ENCODE assay signal across 1 cellular context in genomic region chr2:170715062-170715931, GRCh38.
A peak's percentile ranks its signal among the peaks of the same experiment; 100 is the strongest.
TF ChIP-seq lines count a peak whose summit lies in the region.

Gene SP5, plus strand, starts transcription at chr2:170715337. Its CDS starts 176 bp downstream, at chr2:170715513.

TF ChIP-seq in HepG2, 621 proteins besides CTCF, POLR2A, EP300 and RAD21 (continued from another document and continues in another):
- TF ChIP-seq, protein P1, sequence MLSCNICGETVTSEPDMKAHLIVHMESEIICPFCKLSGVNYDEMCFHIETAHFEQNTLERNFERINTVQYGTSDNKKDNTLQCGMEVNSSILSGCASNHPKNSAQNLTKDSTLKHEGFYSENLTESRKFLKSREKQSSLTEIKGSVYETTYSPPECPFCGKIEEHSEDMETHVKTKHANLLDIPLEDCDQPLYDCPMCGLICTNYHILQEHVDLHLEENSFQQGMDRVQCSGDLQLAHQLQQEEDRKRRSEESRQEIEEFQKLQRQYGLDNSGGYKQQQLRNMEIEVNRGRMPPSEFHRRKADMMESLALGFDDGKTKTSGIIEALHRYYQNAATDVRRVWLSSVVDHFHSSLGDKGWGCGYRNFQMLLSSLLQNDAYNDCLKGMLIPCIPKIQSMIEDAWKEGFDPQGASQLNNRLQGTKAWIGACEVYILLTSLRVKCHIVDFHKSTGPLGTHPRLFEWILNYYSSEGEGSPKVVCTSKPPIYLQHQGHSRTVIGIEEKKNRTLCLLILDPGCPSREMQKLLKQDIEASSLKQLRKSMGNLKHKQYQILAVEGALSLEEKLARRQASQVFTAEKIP (CRISPR knock-in tag; IDR thresholded peaks at IDR 0.05; ENCODE audit: borderline replicate concordance), result no peak
- TF ChIP-seq TGIF2 (CRISPR knock-in tag; IDR thresholded peaks at IDR 0.05) (no peak; the same call in 1 of the 2 replicates), ZNF432 (CRISPR knock-in tag; IDR thresholded peaks at IDR 0.05; ENCODE audit: borderline replicate concordance) (no peak), SKI (IDR thresholded peaks at IDR 0.05; ENCODE audit: partially characterized antibody) (peak; percentile 82), ZNF670 (CRISPR knock-in tag; IDR thresholded peaks at IDR 0.05; ENCODE audit: borderline replicate concordance) (peak; percentile 73), CAMTA2 (CRISPR knock-in tag; IDR thresholded peaks at IDR 0.05; ENCODE audit: borderline replicate concordance) (no peak), AHR (CRISPR knock-in tag; IDR thresholded peaks at IDR 0.05) (peak; percentile 47; the same call in 1 of the 2 replicates), HDAC1 (CRISPR knock-in tag; IDR thresholded peaks at IDR 0.05) (peak; percentile 83), ISL2 (CRISPR knock-in tag; IDR thresholded peaks at IDR 0.05) (peak; percentile 99), ZNF788 (CRISPR knock-in tag; IDR thresholded peaks at IDR 0.05; ENCODE audit: borderline replicate concordance) (peak; percentile 27; the same call in 1 of the 2 replicates), NKX3-1 (CRISPR knock-in tag; IDR thresholded peaks at IDR 0.05) (no peak), SNAPC5 (CRISPR knock-in tag; IDR thresholded peaks at IDR 0.05; ENCODE audit: borderline replicate concordance) (no peak; the same call in 1 of the 2 replicates), IKZF5 (CRISPR knock-in tag; IDR thresholded peaks at IDR 0.05) (peak; percentile 43), ZNF674 (CRISPR knock-in tag; IDR thresholded peaks at IDR 0.05; ENCODE audit: low read depth) (0 out of 2 replicates have a peak, but pooled peaks have one; percentile 15), KLF11 (CRISPR knock-in tag; IDR thresholded peaks at IDR 0.05) (no peak), ZNF274 (CRISPR knock-in tag; IDR thresholded peaks at IDR 0.05) (no peak; the same call in none of the 2 replicates), SSRP1 (CRISPR knock-in tag; IDR thresholded peaks at IDR 0.05) (no peak; the same call in 1 of the 2 replicates), NR2F6 (IDR thresholded peaks at IDR 0.05) (peak; percentile 93), NR2F6 (CRISPR knock-in tag; IDR thresholded peaks at IDR 0.05) (peak; percentile 85), DBP (CRISPR knock-in tag; IDR thresholded peaks at IDR 0.05; ENCODE audit: not compliant biosample characterization) (no peak), POLR2G (IDR thresholded peaks at IDR 0.05; ENCODE audit: low read depth, low read length) (peak; percentile 97), ZSCAN22 (CRISPR knock-in tag; IDR thresholded peaks at IDR 0.05) (no peak), PRDM4 (CRISPR knock-in tag; IDR thresholded peaks at IDR 0.05; ENCODE audit: borderline replicate concordance) (no peak; the same call in 1 of the 2 replicates), ZNF746 (CRISPR knock-in tag; IDR thresholded peaks at IDR 0.05) (peak; percentile 58), ZBTB14 (CRISPR knock-in tag; IDR thresholded peaks at IDR 0.05) (peak; percentile 71), AFF4 (CRISPR knock-in tag; IDR thresholded peaks at IDR 0.05) (peak; percentile 100), ZNF260 (CRISPR knock-in tag; IDR thresholded peaks at IDR 0.05; ENCODE audit: borderline replicate concordance, low read depth) (no peak), ZNF264 (CRISPR knock-in tag; IDR thresholded peaks at IDR 0.05) (no peak; the same call in 1 of the 2 replicates), CREM (IDR thresholded peaks at IDR 0.05) (peak; percentile 99), CREM (CRISPR knock-in tag; IDR thresholded peaks at IDR 0.05) (no peak), CBX5 (CRISPR knock-in tag; IDR thresholded peaks at IDR 0.05; ENCODE audit: borderline replicate concordance) (peak; percentile 27; the same call in 1 of the 2 replicates)
- TF ChIP-seq, protein P2, sequence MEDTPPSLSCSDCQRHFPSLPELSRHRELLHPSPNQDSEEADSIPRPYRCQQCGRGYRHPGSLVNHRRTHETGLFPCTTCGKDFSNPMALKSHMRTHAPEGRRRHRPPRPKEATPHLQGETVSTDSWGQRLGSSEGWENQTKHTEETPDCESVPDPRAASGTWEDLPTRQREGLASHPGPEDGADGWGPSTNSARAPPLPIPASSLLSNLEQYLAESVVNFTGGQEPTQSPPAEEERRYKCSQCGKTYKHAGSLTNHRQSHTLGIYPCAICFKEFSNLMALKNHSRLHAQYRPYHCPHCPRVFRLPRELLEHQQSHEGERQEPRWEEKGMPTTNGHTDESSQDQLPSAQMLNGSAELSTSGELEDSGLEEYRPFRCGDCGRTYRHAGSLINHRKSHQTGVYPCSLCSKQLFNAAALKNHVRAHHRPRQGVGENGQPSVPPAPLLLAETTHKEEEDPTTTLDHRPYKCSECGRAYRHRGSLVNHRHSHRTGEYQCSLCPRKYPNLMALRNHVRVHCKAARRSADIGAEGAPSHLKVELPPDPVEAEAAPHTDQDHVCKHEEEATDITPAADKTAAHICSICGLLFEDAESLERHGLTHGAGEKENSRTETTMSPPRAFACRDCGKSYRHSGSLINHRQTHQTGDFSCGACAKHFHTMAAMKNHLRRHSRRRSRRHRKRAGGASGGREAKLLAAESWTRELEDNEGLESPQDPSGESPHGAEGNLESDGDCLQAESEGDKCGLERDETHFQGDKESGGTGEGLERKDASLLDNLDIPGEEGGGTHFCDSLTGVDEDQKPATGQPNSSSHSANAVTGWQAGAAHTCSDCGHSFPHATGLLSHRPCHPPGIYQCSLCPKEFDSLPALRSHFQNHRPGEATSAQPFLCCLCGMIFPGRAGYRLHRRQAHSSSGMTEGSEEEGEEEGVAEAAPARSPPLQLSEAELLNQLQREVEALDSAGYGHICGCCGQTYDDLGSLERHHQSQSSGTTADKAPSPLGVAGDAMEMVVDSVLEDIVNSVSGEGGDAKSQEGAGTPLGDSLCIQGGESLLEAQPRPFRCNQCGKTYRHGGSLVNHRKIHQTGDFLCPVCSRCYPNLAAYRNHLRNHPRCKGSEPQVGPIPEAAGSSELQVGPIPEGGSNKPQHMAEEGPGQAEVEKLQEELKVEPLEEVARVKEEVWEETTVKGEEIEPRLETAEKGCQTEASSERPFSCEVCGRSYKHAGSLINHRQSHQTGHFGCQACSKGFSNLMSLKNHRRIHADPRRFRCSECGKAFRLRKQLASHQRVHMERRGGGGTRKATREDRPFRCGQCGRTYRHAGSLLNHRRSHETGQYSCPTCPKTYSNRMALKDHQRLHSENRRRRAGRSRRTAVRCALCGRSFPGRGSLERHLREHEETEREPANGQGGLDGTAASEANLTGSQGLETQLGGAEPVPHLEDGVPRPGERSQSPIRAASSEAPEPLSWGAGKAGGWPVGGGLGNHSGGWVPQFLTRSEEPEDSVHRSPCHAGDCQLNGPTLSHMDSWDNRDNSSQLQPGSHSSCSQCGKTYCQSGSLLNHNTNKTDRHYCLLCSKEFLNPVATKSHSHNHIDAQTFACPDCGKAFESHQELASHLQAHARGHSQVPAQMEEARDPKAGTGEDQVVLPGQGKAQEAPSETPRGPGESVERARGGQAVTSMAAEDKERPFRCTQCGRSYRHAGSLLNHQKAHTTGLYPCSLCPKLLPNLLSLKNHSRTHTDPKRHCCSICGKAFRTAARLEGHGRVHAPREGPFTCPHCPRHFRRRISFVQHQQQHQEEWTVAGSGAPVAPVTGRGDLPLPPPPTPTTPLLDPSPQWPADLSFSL (CRISPR knock-in tag; IDR thresholded peaks at IDR 0.05), result peak; percentile 87
- TF ChIP-seq, protein P3, sequence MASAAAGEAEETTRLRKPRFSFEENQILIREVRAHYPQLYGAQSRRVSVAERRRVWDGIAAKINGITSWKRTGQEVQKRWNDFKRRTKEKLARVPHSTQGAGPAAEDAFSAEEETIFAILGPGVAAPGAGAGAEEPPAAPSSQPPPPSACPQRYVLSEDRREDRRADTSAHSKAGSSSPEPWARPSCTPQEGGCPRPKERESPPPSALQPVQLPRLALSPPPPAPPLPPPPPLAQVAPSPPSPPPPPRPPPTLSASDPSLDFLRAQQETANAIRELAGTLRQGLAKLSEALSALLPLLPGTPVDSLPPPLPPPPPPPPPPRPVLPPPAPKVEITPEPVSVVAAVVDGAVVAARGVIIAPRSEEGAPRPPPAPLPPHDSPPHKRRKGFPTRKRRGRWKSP (CRISPR knock-in tag; IDR thresholded peaks at IDR 0.05), result peak; percentile 84
- TF ChIP-seq, protein P4, sequence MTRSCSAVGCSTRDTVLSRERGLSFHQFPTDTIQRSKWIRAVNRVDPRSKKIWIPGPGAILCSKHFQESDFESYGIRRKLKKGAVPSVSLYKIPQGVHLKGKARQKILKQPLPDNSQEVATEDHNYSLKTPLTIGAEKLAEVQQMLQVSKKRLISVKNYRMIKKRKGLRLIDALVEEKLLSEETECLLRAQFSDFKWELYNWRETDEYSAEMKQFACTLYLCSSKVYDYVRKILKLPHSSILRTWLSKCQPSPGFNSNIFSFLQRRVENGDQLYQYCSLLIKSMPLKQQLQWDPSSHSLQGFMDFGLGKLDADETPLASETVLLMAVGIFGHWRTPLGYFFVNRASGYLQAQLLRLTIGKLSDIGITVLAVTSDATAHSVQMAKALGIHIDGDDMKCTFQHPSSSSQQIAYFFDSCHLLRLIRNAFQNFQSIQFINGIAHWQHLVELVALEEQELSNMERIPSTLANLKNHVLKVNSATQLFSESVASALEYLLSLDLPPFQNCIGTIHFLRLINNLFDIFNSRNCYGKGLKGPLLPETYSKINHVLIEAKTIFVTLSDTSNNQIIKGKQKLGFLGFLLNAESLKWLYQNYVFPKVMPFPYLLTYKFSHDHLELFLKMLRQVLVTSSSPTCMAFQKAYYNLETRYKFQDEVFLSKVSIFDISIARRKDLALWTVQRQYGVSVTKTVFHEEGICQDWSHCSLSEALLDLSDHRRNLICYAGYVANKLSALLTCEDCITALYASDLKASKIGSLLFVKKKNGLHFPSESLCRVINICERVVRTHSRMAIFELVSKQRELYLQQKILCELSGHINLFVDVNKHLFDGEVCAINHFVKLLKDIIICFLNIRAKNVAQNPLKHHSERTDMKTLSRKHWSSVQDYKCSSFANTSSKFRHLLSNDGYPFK (CRISPR knock-in tag; IDR thresholded peaks at IDR 0.05; ENCODE audit: borderline replicate concordance), result no peak; the same call in 1 of the 2 replicates
